Comparison of ENCODE assay signal across 8 cellular contexts in genomic region chr22:31944700-31945477, GRCh38. TPM values are rescaled to one million over a fixed set of nuclear protein-coding genes. Genes with fewer than 3 reads are reported as not detected.
DNase-seq lines count a peak whose midpoint lies in the region; ATAC-seq, FAIRE-seq and TF ChIP-seq lines count a peak whose summit lies in the region.

No MANE protein-coding gene starts in this region.

- peak overlapping the region; percentile 94 for H2AFZ ChIP-seq in GM12878 (ENCODE audit: control insufficient read depth, low read depth, low read length)

- H3K4me1 ChIP-seq in GM12878 (ENCODE audit: control insufficient read depth, insufficient read depth, low read length): peaks cover 13% of the 10 kb centered on the region

- H3K27me3 ChIP-seq in GM12878 (replicated peaks in 1 of 2; ENCODE audit: control insufficient read depth in 2 of 2, insufficient read depth in 2 of 2, low read length in 1 of 2): no peaks in the 10 kb centered on the region

- TF ChIP-seq EP300 in GM12878 (IDR thresholded peaks at IDR 0.05; ENCODE audit: borderline replicate concordance in 1 of 2, control insufficient read depth in 1 of 2, low read depth in 2 of 2, low read length in 2 of 2): no peak

- H3K4me2 ChIP-seq in GM12878 (ENCODE audit: control insufficient read depth, insufficient read depth): peak overlapping the region; percentile 75

- H3K36me3 ChIP-seq in GM12878 (ENCODE audit: control insufficient read depth in 2 of 2, insufficient read depth in 2 of 2, low read length in 1 of 2): peaks cover 0 to 3% of the 10 kb centered on the region in 2 experiments; a peak in 3 of 4 replicates

- H3K27ac ChIP-seq in GM12878 (ENCODE audit: control insufficient read depth, insufficient read depth): peak overlapping the region; percentile 83

- SMC1A ChIA-PET in GM12878 (lab: Charles Lee; ENCODE audit: uncharacterized antibody, unreplicated experiment): interaction anchor here (1.0 to 10.0 kb wide), 6 partner anchors 10 to 467 kb away, joined by 3 to 99 read pairs (median 4); partner anchors contain the start of genes PISD and RTCB

- no peak for TF ChIP-seq RAD21 in GM12878 (IDR thresholded peaks at IDR 0.05; ENCODE audit: insufficient read depth, low read depth, low read length)

- 0 out of 2 replicates have a peak, but pooled peaks cover 3% of the 10 kb centered on the region for H4K20me1 ChIP-seq in GM12878 (ENCODE audit: control insufficient read depth, insufficient read depth)

- H3K9me3 ChIP-seq in GM12878 (replicated peaks; ENCODE audit: control insufficient read depth, insufficient read depth, low read length): no peaks in the 10 kb centered on the region

- 2% methylated on average over 25 of the region's 77 CpGs for WGBS in GM12878 (ENCODE audit: insufficient coverage, insufficient replicate concordance, low lambda C conversion rate, missing lambda C conversion rate)

- RAD21 ChIA-PET in GM12878 (lab: Charles Lee; ENCODE audit: unreplicated experiment): interaction anchor here (1.3 to 4.0 kb wide), 2 partner anchors 25 to 279 kb away, joined by 5 to 29 read pairs; no protein-coding TSS in a partner anchor

- peak in 2 of 3 experiments; percentile 67 to 78 for DNase-seq in NCI-H1417 (lab: John Stamatoyannopoulos, UW)
- no peak for DNase-seq in NCI-H1417 treated with DMSO at 0.1 percent for 48 hours (lab: John Stamatoyannopoulos, UW)
- DNase-seq in RKO (ENCODE audit: low spot score): peak; percentile 35
- no peak for DNase-seq in GM12878 (ENCODE audit: low read depth, low spot score)
- DNase-seq in iPS-NIHi7 (ENCODE audit: extremely low spot score): peak; percentile 56
- peak in 2 of 3 donors; percentile 2 to 14 for DNase-seq in stimulated activated CD4-positive, alpha-beta T cell treated with anti-CD3 and anti-CD28 coated beads, Interleukin-12 subunit alpha, Interleukin-12 subunit beta, amount 100 ng/mL, for 48 hours (ENCODE audit: low read depth in 2 of 3, low spot score in 1 of 3)
- DNase-seq in H4 (ENCODE audit: low spot score): no peak

- peaks cover 46% of the 10 kb centered on the region for H3K79me2 ChIP-seq in GM12878 (ENCODE audit: control insufficient read depth, insufficient read depth, low read length)

- CTCF ChIA-PET in GM12878 (lab: Yijun Ruan, JAX): interaction anchor here (0.7 to 7.1 kb wide), 5 partner anchors 10 to 279 kb away, joined by 3 to 140 read pairs (median 4); partner anchors contain the start of gene PISD

- H3K9ac ChIP-seq in GM12878 (ENCODE audit: control insufficient read depth, insufficient read depth, low read length): peak overlapping the region; percentile 91

- ATAC-seq in HG02840 (IDR thresholded peaks at IDR 0.05; ENCODE audit: low FRiP score, unreplicated experiment) (peak; percentile 24), GM12878 (peak; percentile 21)

- H3K4me3 ChIP-seq in GM12878: peak overlapping the region; percentile 100

- in situ Hi-C loops in GM12878 (cut with MboI): loop anchor here (5.0 kb wide), 1 partner anchor 283 kb away; the partner anchor contains the start of gene PISD

- BruUV-seq in GM12878 (replicated peaks; lab: Mats Ljungman, UMichigan): no TSS peak

- TF ChIP-seq POLR2A in GM12878 (IDR thresholded peaks at IDR 0.05; ENCODE audit: low read depth, low read length): no peak; the same call in none of the 2 replicates

- peak; percentile 57 for FAIRE-seq in GM12878 (lab: Jason Lieb, UNC)

- TF ChIP-seq CTCF in GM12878 (IDR thresholded peaks at IDR 0.05 in 2 of 3, conservative IDR thresholded peaks at IDR 0.05 in 1 of 3; ENCODE audit: control insufficient read depth in 2 of 3, extremely low read depth in 1 of 3, insufficient read depth in 1 of 3, low read depth in 3 of 3, low read length in 3 of 3): no peak

- POLR2A ChIA-PET in GM12878 (lab: Charles Lee): interaction anchor here (1.1 kb wide), 1 partner anchor 86 kb away, joined by 3 read pairs; no protein-coding TSS in a partner anchor

- intact Hi-C loops in GM12878 (cut with micrococcal nuclease; ENCODE audit: unreplicated experiment): loop anchor here (1.0 to 2.0 kb wide), 2 partner anchors 28 to 190 kb away; partner anchors contain the start of gene DEPDC5

TF ChIP-seq in GM12878, 131 proteins besides CTCF, POLR2A, EP300 and RAD21 (continues in another document):
- TF ChIP-seq CREB1 (IDR thresholded peaks at IDR 0.05; ENCODE audit: low read depth) (no peak), LARP7 (IDR thresholded peaks at IDR 0.05) (peak; percentile 92; the same call in 1 of the 2 replicates), FOXM1 (IDR thresholded peaks at IDR 0.05; ENCODE audit: low read depth, low read length) (no peak), EZH2 (IDR thresholded peaks at IDR 0.05; ENCODE audit: borderline replicate concordance, control insufficient read depth, low read depth, low read length) (no peak), CREM (IDR thresholded peaks at IDR 0.05; ENCODE audit: low read depth) (no peak), NR2F1 (conservative IDR thresholded peaks at IDR 0.05) (peak; percentile 70; the same call in 1 of the 2 replicates), IRF5 (IDR thresholded peaks at IDR 0.05; ENCODE audit: borderline replicate concordance) (no peak), POU2F2 (IDR thresholded peaks at IDR 0.05; ENCODE audit: borderline replicate concordance, low read depth, low read length) (no peak; the same call in 2 of the 3 replicates), HSF1 (IDR thresholded peaks at IDR 0.05; ENCODE audit: low read depth, low read length) (no peak), MLLT1 (IDR thresholded peaks at IDR 0.05) (peak; percentile 48; the same call in 1 of the 2 replicates), HCFC1 (IDR thresholded peaks at IDR 0.05; ENCODE audit: low read length) (no peak), USF2 (IDR thresholded peaks at IDR 0.05; ENCODE audit: borderline replicate concordance, low read depth, low read length) (no peak), RAD51 (IDR thresholded peaks at IDR 0.05) (no peak), SMAD5 (IDR thresholded peaks at IDR 0.05; ENCODE audit: low read depth) (no peak), HDGF (IDR thresholded peaks at IDR 0.05) (no peak)

RNA-seq across cellular contexts. Expression of gene YWHAH, which starts 0.6 kb away (rescaled TPM):
- 12.9 and 14.1 TPM in 2 replicates for total RNA-seq in GM12878 (2013; cell fraction: nucleolus; rRNA removed)
- 101 and 115 TPM in 2 replicates for total RNA-seq in GM12878 (2014; rRNA removed)
- 90.0 and 97.6 TPM in 2 replicates for total RNA-seq in GM12878 (2014; rRNA removed; fragmentation: Illumina TruSeq; extraction: Trizol)
- 113 and 123 TPM in 2 replicates for total RNA-seq in GM12878 (2021)
- 53.7 TPM for polyA plus RNA-seq in GM12878 (2011; ENCODE audit: low read depth)
- 82.6 and 103 TPM in 2 replicates for polyA plus RNA-seq in GM12878 (2011; rRNA removed)
- polyA plus RNA-seq in GM12878 (2011; cell fraction: cytosol; rRNA removed): 82.1 and 82.3 TPM in 2 replicates
- 39.5 and 45.5 TPM in 2 replicates for polyA plus RNA-seq in GM12878 (2011; cell fraction: nucleus; rRNA removed)
- polyA plus RNA-seq in GM12878 (2012): 55.0 and 66.9 TPM in 2 replicates
- polyA plus RNA-seq in GM12878 (2014; fragmentation: Illumina TruSeq; extraction: Trizol): 142 and 145 TPM in 2 replicates
- 10 to 100 TPM; 34.2 to 43.7 TPM for polyA plus RNA-seq in GM12878 (2014; fragmentation: Nextera tagmentation; extraction: Ambion mirVana)
- 115 and 126 TPM in 2 replicates for polyA plus RNA-seq in GM12878 (2014; rRNA removed)
- polyA plus RNA-seq in GM12878 (2016; fragmentation: Nextera tagmentation; extraction: Ambion mirVana): 100 to 1,000 TPM; 139 to 197 TPM
- polyA minus RNA-seq in GM12878 (2011; rRNA and poly(A)+ RNA removed): 31.1 and 42.7 TPM in 2 replicates
- 21.4 and 23.7 TPM in 2 replicates for polyA minus RNA-seq in GM12878 (2011; cell fraction: cytosol; rRNA and poly(A)+ RNA removed)
- 8.2 and 15.4 TPM in 2 replicates for polyA minus RNA-seq in GM12878 (2011; cell fraction: nucleus; rRNA and poly(A)+ RNA removed)
- 84.5 and 105 TPM in 2 replicates for total RNA-seq in H4 (2014; rRNA removed; shearing (Covaris generic))

Comparison
In these comparisons a context has a peak if more than half of its experiments do, and no peak if none do; other contexts are left out.
1. DNase-seq: peak in NCI-H1417 (2 of 3), RKO (single experiment), iPS-NIHi7 (single experiment) and stimulated activated CD4-positive, alpha-beta T cell treated with anti-CD3 and anti-CD28 coated beads, Interleukin-12 subunit alpha, Interleukin-12 subunit beta, amount 100 ng/mL, for 48 hours (2 of 3); none in NCI-H1417 treated with DMSO at 0.1 percent for 48 hours (single experiment), GM12878 (single experiment) and H4 (single experiment).